Comparison of ENCODE assay signal across 10 cellular contexts in genomic region chr16:65123846-65124513, GRCh38. TPM values are rescaled to one million over a fixed set of nuclear protein-coding genes. Genes with fewer than 3 reads are reported as not detected.
DNase-seq lines count a peak whose midpoint lies in the region; FAIRE-seq and TF ChIP-seq lines count a peak whose summit lies in the region.
"Had no signal": no experiment of that assay in that cellular context is flagged by ENCODE, and none has a peak within 500 bp of the region (broad histone marks: within the 10 kb centered on the region; RNA-seq: fewer than 3 reads in every experiment).

No MANE protein-coding gene starts in this region.

- H3K9me3 Mint-ChIP-seq in astrocyte (ENCODE audit: unreplicated experiment), result no peaks in the 10 kb centered on the region
- H3K9me3 Mint-ChIP-seq: activated T-helper 1 cell treated with anti-CD3 and anti-CD28 coated beads, Interleukin-12 subunit alpha, Interleukin-12 subunit beta, Interleukin-2, Interleukin-4 antibody, amounts not matched to agents 30 ng/mL and 10 ng/mL and 1 ng/mL, durations not matched to agents 14 hours and 24 hours and 36 hours had no signal

- H3K4me3 ChIP-seq in astrocyte (ENCODE audit: insufficient read depth, low read depth, low read length), result peak overlapping the region; percentile 62
- H3K4me3 ChIP-seq in iPS DF 6.9 (ENCODE audit: low read length), result peak overlapping the region; percentile 49
- peak overlapping the region; percentile 49 to 80 (median 69) for H3K4me3 ChIP-seq in sigmoid colon

- H3K27me3 Mint-ChIP-seq in astrocyte (ENCODE audit: low read depth, unreplicated experiment), result no peaks in the 10 kb centered on the region

- H3K27ac ChIP-seq in astrocyte (ENCODE audit: low read depth, low read length), result peak overlapping the region; percentile 90
- H3K27ac ChIP-seq in iPS DF 6.9 (ENCODE audit: low read length), result no peak overlapping the region
- peak overlapping the region; percentile 83 to 93 (median 90) for H3K27ac ChIP-seq in sigmoid colon

- H3K36me3 ChIP-seq in astrocyte (ENCODE audit: insufficient read depth, low read length) (no peaks in the 10 kb centered on the region), iPS DF 6.9 (ENCODE audit: control insufficient read depth, insufficient read depth, low read length) (no peaks in the 10 kb centered on the region), sigmoid colon (no peaks in the 10 kb centered on the region)

- no peaks in the 10 kb centered on the region for H3K36me3 Mint-ChIP-seq in astrocyte (ENCODE audit: low read depth, unreplicated experiment)

- peak overlapping the region; percentile 77 for H2AFZ ChIP-seq in astrocyte (ENCODE audit: low read depth, low read length)

- H3K4me1 ChIP-seq in astrocyte (ENCODE audit: insufficient read depth, low read length) (peaks cover 17% of the 10 kb centered on the region), iPS DF 6.9 (ENCODE audit: control insufficient read depth, insufficient read depth, low read length) (no peaks in the 10 kb centered on the region), sigmoid colon (peaks cover 0 to 35% (median 13%) of the 10 kb centered on the region in 4 donors)

- peak overlapping the region; percentile 88 for H3K4me3 Mint-ChIP-seq in astrocyte (ENCODE audit: unreplicated experiment)
- H3K4me3 Mint-ChIP-seq: activated T-helper 1 cell treated with anti-CD3 and anti-CD28 coated beads, Interleukin-12 subunit alpha, Interleukin-12 subunit beta, Interleukin-2, Interleukin-4 antibody, amounts not matched to agents 30 ng/mL and 10 ng/mL and 1 ng/mL, durations not matched to agents 14 hours and 24 hours and 36 hours had no signal

- TF ChIP-seq EP300 in sigmoid colon (IDR thresholded peaks at IDR 0.05), result no peak

- H3K27me3 ChIP-seq in astrocyte (ENCODE audit: insufficient read depth, low read length) (no peaks in the 10 kb centered on the region), iPS DF 6.9 (ENCODE audit: control insufficient read depth, insufficient read depth, low read length) (peaks cover 40% of the 10 kb centered on the region), sigmoid colon (no peaks in the 10 kb centered on the region)

- no CpG with 5 or more reads among the region's 18 CpGs for WGBS in iPS DF 6.9 (ENCODE audit: insufficient coverage, insufficient read length)
- 29 to 62% methylated on average over 18 of the region's 18 CpGs for WGBS in sigmoid colon, 2 donors

- H4K20me1 ChIP-seq in astrocyte (ENCODE audit: insufficient read depth, low read length), result peaks cover 19% of the 10 kb centered on the region

- H3K9me3 ChIP-seq in astrocyte (ENCODE audit: insufficient read depth, low read depth, low read length) (no peaks in the 10 kb centered on the region), iPS DF 6.9 (ENCODE audit: control insufficient read depth, insufficient read depth, low read length) (no peaks in the 10 kb centered on the region), sigmoid colon (no peaks in the 10 kb centered on the region)

- intact Hi-C loops in sigmoid colon (cut with DNase I), result loop anchor here (2.0 kb wide), 1 partner anchor 1147 kb away; no protein-coding TSS in a partner anchor

- peak; percentile 43 for FAIRE-seq in astrocyte (lab: Jason Lieb, UNC)

- no peak for TF ChIP-seq CTCF in astrocyte (IDR thresholded peaks at IDR 0.05; ENCODE audit: insufficient read depth, low read depth, low read length)
- no peak for TF ChIP-seq CTCF in sigmoid colon (IDR thresholded peaks at IDR 0.05)

- peak overlapping the region; percentile 91 for H3K27ac Mint-ChIP-seq in astrocyte (ENCODE audit: unreplicated experiment)

- no peak for TF ChIP-seq POLR2A in sigmoid colon (IDR thresholded peaks at IDR 0.05)

- H3K79me2 ChIP-seq in astrocyte (ENCODE audit: insufficient read depth, low read length), result peaks cover 56% of the 10 kb centered on the region

- H3K4me2 ChIP-seq in astrocyte (ENCODE audit: low read length), result peak overlapping the region; percentile 91

- peaks cover 14% of the 10 kb centered on the region for H3K4me1 Mint-ChIP-seq in astrocyte (ENCODE audit: low read depth, unreplicated experiment)

- DNase-seq in Daoy (ENCODE audit: low read depth), result peak; percentile 14
- no peak for DNase-seq in astrocyte (ENCODE audit: low read depth)
- DNase-seq in iPS DF 6.9 (ENCODE audit: low read depth, low spot score), result no peak
- peak; percentile 64 for DNase-seq in sigmoid colon
- no peak for DNase-seq in central memory CD4-positive, alpha-beta T cell
- DNase-seq in HK-2 (ENCODE audit: unreplicated experiment), result no peak
- DNase-seq in amygdala (lab: John Stamatoyannopoulos, UW), result no peak
- DNase-seq in SIG-M5 (lab: John Stamatoyannopoulos, UW), result no peak
- DNase-seq: NCI-H1417 had no signal

- H3K9ac ChIP-seq in astrocyte (ENCODE audit: low read length), result peak overlapping the region; percentile 95

RNA-seq across cellular contexts. Expression of gene CDH11, which starts 2.1 kb away (rescaled TPM):
- 46.9 and 74.5 TPM in 2 replicates for total RNA-seq in Daoy (2014; rRNA removed; shearing (Covaris generic))
- total RNA-seq in astrocyte, result 313 and 509 TPM in 2 replicates
- total RNA-seq in sigmoid colon, result 100 to 1,000 TPM in 1 of 4 donors, 10 to 100 TPM in 3; 19.3 to 146 (median 28.2) TPM
- polyA plus RNA-seq in sigmoid colon, result 1 to 10 TPM; 1.2 to 8.4 (median 4.6) TPM
- total RNA-seq: activated T-helper 1 cell treated with anti-CD3 and anti-CD28 coated beads, Interleukin-12 subunit alpha, Interleukin-12 subunit beta, Interleukin-2, Interleukin-4 antibody, amounts not matched to agents 30 ng/mL and 10 ng/mL and 1 ng/mL, durations not matched to agents 14 hours and 24 hours and 36 hours had no signal

Comparison
In these comparisons a context has a peak if more than half of its experiments do, and no peak if none do; other contexts are left out.
1. DNase-seq: peak in Daoy (single experiment) and sigmoid colon (single experiment); none in astrocyte (single experiment), iPS DF 6.9 (single experiment), central memory CD4-positive, alpha-beta T cell (single experiment), HK-2 (single experiment), amygdala (0 of 56) and SIG-M5 (single experiment).
2. Peak in every context shown above with its lines, with median percentiles within 50 percentile points of each other: H3K4me3 ChIP-seq.